12 cellular contexts compared by ENCODE assay signal in genomic region chr13:24625870-24626419, GRCh38. TPM values are rescaled to one million over a fixed set of nuclear protein-coding genes. Genes with fewer than 3 reads are reported as not detected.
DNase-seq lines count a peak whose midpoint lies in the region; ATAC-seq and TF ChIP-seq lines count a peak whose summit lies in the region.
"Had no signal": no experiment of that assay in that cellular context is flagged by ENCODE, and none has a peak within 500 bp of the region (broad histone marks: within the 10 kb centered on the region; RNA-seq: fewer than 3 reads in every experiment).

No MANE protein-coding gene starts in this region.

- no peak for TF ChIP-seq RAD21 in SK-N-SH (IDR thresholded peaks at IDR 0.05; ENCODE audit: low read length)

- POLR2A ChIA-PET in SK-N-SH (lab: Yijun Ruan, JAX), result no interaction called here

- H3K9me2 ChIP-seq in SK-N-SH, result no peaks in the 10 kb centered on the region

- H3K9ac ChIP-seq in mucosa of rectum (ENCODE audit: low read depth in 1 of 2, low read length in 2 of 2) (no peak overlapping the region), SK-N-SH (no peak overlapping the region)

- TF ChIP-seq EP300 in SK-N-SH (IDR thresholded peaks at IDR 0.05; ENCODE audit: borderline replicate concordance in 1 of 2, low read depth in 1 of 2, low read length in 1 of 2), result no peak

- TF ChIP-seq CTCF in GM12865 (IDR thresholded peaks at IDR 0.05; ENCODE audit: insufficient read depth, low read depth, low read length, missing control alignments) (no peak), SK-N-SH (IDR thresholded peaks at IDR 0.05) (no peak)

- CTCF ChIA-PET in SK-N-SH (lab: Yijun Ruan, JAX), result interaction anchor here (1.3 to 1.5 kb wide), 2 partner anchors 14 to 28 kb away, joined by 3 to 4 read pairs; no protein-coding TSS in a partner anchor

- no peak overlapping the region for H2AFZ ChIP-seq in SK-N-SH (ENCODE audit: low read depth)

- H3K27ac ChIP-seq in SJCRH30, result no peak overlapping the region
- H3K27ac ChIP-seq in mucosa of rectum (ENCODE audit: low read depth in 2 of 2, low read length in 2 of 2), result peak overlapping the region; percentile 25 to 57
- no peak overlapping the region for H3K27ac ChIP-seq in SK-N-SH (ENCODE audit: low read depth in 2 of 2, low read length in 1 of 2)
- H3K27ac ChIP-seq: foreskin keratinocyte had no signal

- no peaks in the 10 kb centered on the region for H3K36me3 ChIP-seq in SJCRH30
- H3K36me3 ChIP-seq in mucosa of rectum (ENCODE audit: control insufficient read depth in 2 of 2, insufficient read depth in 2 of 2, low read length in 2 of 2), result no peaks in the 10 kb centered on the region
- no peaks in the 10 kb centered on the region for H3K36me3 ChIP-seq in SK-N-SH (replicated peaks in 1 of 2; ENCODE audit: control insufficient read depth in 1 of 2, insufficient read depth in 2 of 2, low read length in 1 of 2)

- no peaks in the 10 kb centered on the region for H3F3A ChIP-seq in SK-N-SH (replicated peaks; ENCODE audit: insufficient read depth)

- peak; percentile 69 for ATAC-seq in GM21529 (IDR thresholded peaks at IDR 0.05; ENCODE audit: unreplicated experiment)
- ATAC-seq in HG03097 (IDR thresholded peaks at IDR 0.05; ENCODE audit: low FRiP score, unreplicated experiment), result no peak
- ATAC-seq in left cardiac atrium, result no peak
- ATAC-seq: foreskin keratinocyte had no signal

- 41% methylated on average over 6 of the region's 7 CpGs for WGBS in SK-N-SH (ENCODE audit: low lambda C conversion rate)

- no peak overlapping the region for H3K4me3 ChIP-seq in GM12865 (ENCODE audit: low read depth, low read length)
- H3K4me3 ChIP-seq in SJCRH30, result no peak overlapping the region
- H3K4me3 ChIP-seq in mucosa of rectum (ENCODE audit: low read length in 2 of 2), result no peak overlapping the region
- H3K4me3 ChIP-seq in SK-N-SH (ENCODE audit: low read depth in 2 of 2, low read length in 1 of 2), result no peak overlapping the region

- no peak overlapping the region for H3K4me2 ChIP-seq in SK-N-SH

- H4K20me1 ChIP-seq in SK-N-SH (ENCODE audit: insufficient read depth), result no peaks in the 10 kb centered on the region

- H3K79me2 ChIP-seq in SK-N-SH (ENCODE audit: insufficient read depth), result no peaks in the 10 kb centered on the region

- DNase-seq in GM12865 (ENCODE audit: low read depth) (peak; percentile 58), SJCRH30 (peak; percentile 56 to 70), A172 (ENCODE audit: low spot score) (no peak), SK-N-SH (no peak), left cardiac atrium (no peak)
- DNase-seq: aorta, foreskin keratinocyte, SW 1271 had no signal

- 0 out of 2 replicates have a peak, but pooled peaks cover 2% of the 10 kb centered on the region for H3K9me3 ChIP-seq in SJCRH30 (replicated peaks)
- no peaks in the 10 kb centered on the region for H3K9me3 ChIP-seq in mucosa of rectum (ENCODE audit: control insufficient read depth in 2 of 2, low read length in 2 of 2)
- H3K9me3 ChIP-seq in SK-N-SH, result no peaks in the 10 kb centered on the region

- intact Hi-C loops in left cardiac atrium (cut with DNase I), result no loop called here

- H3K4me1 ChIP-seq in SJCRH30, result peaks cover 11% of the 10 kb centered on the region; the same call in 1 of the 2 replicates
- H3K4me1 ChIP-seq in mucosa of rectum (ENCODE audit: control insufficient read depth in 2 of 2, insufficient read depth in 2 of 2, low read length in 2 of 2), result peaks cover 13 to 33% of the 10 kb centered on the region in 2 donors
- H3K4me1 ChIP-seq in SK-N-SH (ENCODE audit: control insufficient read depth in 1 of 2, insufficient read depth in 2 of 2, low read depth in 1 of 2, low read length in 1 of 2), result no peaks in the 10 kb centered on the region

- H3K27me3 ChIP-seq in SJCRH30 (no peaks in the 10 kb centered on the region), mucosa of rectum (ENCODE audit: control insufficient read depth in 2 of 2, insufficient read depth in 2 of 2, low read length in 2 of 2) (no peaks in the 10 kb centered on the region), SK-N-SH (ENCODE audit: insufficient read depth) (no peaks in the 10 kb centered on the region)
- H3K27me3 ChIP-seq: foreskin keratinocyte had no signal

TF ChIP-seq in SK-N-SH, 30 proteins besides CTCF, POLR2A, EP300 and RAD21:
- no peak for TF ChIP-seq RFX5 (IDR thresholded peaks at IDR 0.05; ENCODE audit: low read length)
- TF ChIP-seq TCF12 (IDR thresholded peaks at IDR 0.05), result no peak
- TF ChIP-seq JUND (IDR thresholded peaks at IDR 0.05), result no peak
- TF ChIP-seq GATA2 (CRISPR knock-in tag; IDR thresholded peaks at IDR 0.05), result no peak
- TF ChIP-seq, protein P1, sequence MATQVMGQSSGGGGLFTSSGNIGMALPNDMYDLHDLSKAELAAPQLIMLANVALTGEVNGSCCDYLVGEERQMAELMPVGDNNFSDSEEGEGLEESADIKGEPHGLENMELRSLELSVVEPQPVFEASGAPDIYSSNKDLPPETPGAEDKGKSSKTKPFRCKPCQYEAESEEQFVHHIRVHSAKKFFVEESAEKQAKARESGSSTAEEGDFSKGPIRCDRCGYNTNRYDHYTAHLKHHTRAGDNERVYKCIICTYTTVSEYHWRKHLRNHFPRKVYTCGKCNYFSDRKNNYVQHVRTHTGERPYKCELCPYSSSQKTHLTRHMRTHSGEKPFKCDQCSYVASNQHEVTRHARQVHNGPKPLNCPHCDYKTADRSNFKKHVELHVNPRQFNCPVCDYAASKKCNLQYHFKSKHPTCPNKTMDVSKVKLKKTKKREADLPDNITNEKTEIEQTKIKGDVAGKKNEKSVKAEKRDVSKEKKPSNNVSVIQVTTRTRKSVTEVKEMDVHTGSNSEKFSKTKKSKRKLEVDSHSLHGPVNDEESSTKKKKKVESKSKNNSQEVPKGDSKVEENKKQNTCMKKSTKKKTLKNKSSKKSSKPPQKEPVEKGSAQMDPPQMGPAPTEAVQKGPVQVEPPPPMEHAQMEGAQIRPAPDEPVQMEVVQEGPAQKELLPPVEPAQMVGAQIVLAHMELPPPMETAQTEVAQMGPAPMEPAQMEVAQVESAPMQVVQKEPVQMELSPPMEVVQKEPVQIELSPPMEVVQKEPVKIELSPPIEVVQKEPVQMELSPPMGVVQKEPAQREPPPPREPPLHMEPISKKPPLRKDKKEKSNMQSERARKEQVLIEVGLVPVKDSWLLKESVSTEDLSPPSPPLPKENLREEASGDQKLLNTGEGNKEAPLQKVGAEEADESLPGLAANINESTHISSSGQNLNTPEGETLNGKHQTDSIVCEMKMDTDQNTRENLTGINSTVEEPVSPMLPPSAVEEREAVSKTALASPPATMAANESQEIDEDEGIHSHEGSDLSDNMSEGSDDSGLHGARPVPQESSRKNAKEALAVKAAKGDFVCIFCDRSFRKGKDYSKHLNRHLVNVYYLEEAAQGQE (IDR thresholded peaks at IDR 0.05; ENCODE audit: low read depth, low read length), result no peak
- TF ChIP-seq TEAD4 (IDR thresholded peaks at IDR 0.05; ENCODE audit: borderline replicate concordance, insufficient read depth), result no peak
- TF ChIP-seq MEF2A (IDR thresholded peaks at IDR 0.05; ENCODE audit: borderline replicate concordance, low read depth), result no peak
- TF ChIP-seq RCOR1 (IDR thresholded peaks at IDR 0.05; ENCODE audit: low read length), result no peak
- no peak for TF ChIP-seq FOXJ3 (CRISPR knock-in tag; IDR thresholded peaks at IDR 0.05)
- TF ChIP-seq USF2 (IDR thresholded peaks at IDR 0.05; ENCODE audit: borderline replicate concordance, low read depth, low read length), result no peak
- TF ChIP-seq USF1 (IDR thresholded peaks at IDR 0.05; ENCODE audit: borderline replicate concordance, low read depth), result no peak

RNA-seq across cellular contexts. Expression of gene ATP12A, which starts 54.3 kb away (rescaled TPM):
- 0.06 TPM in 1 of 2 replicates, not detected in the other for total RNA-seq in SJCRH30 (2014; rRNA removed; shearing (Covaris generic))
- total RNA-seq in A172 (2014; rRNA removed; shearing (Covaris generic)), result 0.03 and 0.05 TPM in 2 replicates
- polyA plus RNA-seq in SK-N-SH (2012; rRNA removed), result not detected in 2 replicates
- polyA plus RNA-seq in SK-N-SH (2012; cell fraction: cytosol; rRNA removed), result not detected in 2 replicates
- not detected in 2 replicates for polyA plus RNA-seq in SK-N-SH (2012; cell fraction: nucleus; rRNA removed)
- not detected for total RNA-seq in left cardiac atrium
- total RNA-seq: aorta had no signal
- polyA plus RNA-seq: neural cell had no signal

Comparison
In these comparisons a context has a peak if more than half of its experiments do, and no peak if none do; other contexts are left out.
1. DNase-seq: peak in GM12865 (single experiment) and SJCRH30 (2 of 2); none in A172 (single experiment), SK-N-SH (single experiment) and left cardiac atrium (single experiment).
2. H3K27ac ChIP-seq: peak in mucosa of rectum (2 of 2); none in SJCRH30 (single experiment) and SK-N-SH (0 of 2).